In genomic region chr2:134290363-134290762, GRCh38 we compare ENCODE assay signal across 11 cellular contexts. TPM values are rescaled to one million over a fixed set of nuclear protein-coding genes. Genes with fewer than 3 reads are reported as not detected.
DNase-seq lines count a peak whose midpoint lies in the region; ATAC-seq and TF ChIP-seq lines count a peak whose summit lies in the region.
"Had no signal": no experiment of that assay in that cellular context is flagged by ENCODE, and none has a peak within 500 bp of the region (broad histone marks: within the 10 kb centered on the region; RNA-seq: fewer than 3 reads in every experiment).

No MANE protein-coding gene starts in this region.

- CTCF ChIA-PET in CD8-positive, alpha-beta memory T cell (lab: Charles Lee) = interaction anchor here (1.0 to 1.7 kb wide), 2 partner anchors 9 to 78 kb away, joined by 3 to 4 read pairs; no protein-coding TSS in a partner anchor
- CTCF ChIA-PET in activated B cell treated with CpG ODN at 0.5 μM for 24 hours (lab: Charles Lee) = interaction anchor here (1.0 to 2.7 kb wide), 6 partner anchors 40 to 172 kb away, joined by 3 to 10 read pairs (median 4); no protein-coding TSS in a partner anchor
- CTCF ChIA-PET in PC-3 (lab: Charles Lee) = no interaction called here

- no peaks in the 10 kb centered on the region for H3F3A ChIP-seq in PC-3 (ENCODE audit: low read length, unreplicated experiment)

- no peak overlapping the region for H3K27ac Mint-ChIP-seq in CD8-positive, alpha-beta memory T cell
- H3K27ac Mint-ChIP-seq in activated B cell treated with CpG ODN at 0.5 μM for 24 hours = no peak overlapping the region

- no peak overlapping the region for H3K4me2 ChIP-seq in mesenchymal stem cell (ENCODE audit: low read length, poor library complexity, severe bottlenecking)
- H3K4me2 ChIP-seq in PC-3 (ENCODE audit: low read length) = no peak overlapping the region

- no peak overlapping the region for H3K4me3 Mint-ChIP-seq in CD8-positive, alpha-beta memory T cell
- H3K4me3 Mint-ChIP-seq in activated B cell treated with CpG ODN at 0.5 μM for 24 hours = no peak overlapping the region

- peak overlapping the region in 1 of 2 experiments; percentile 64 for H3K18ac ChIP-seq in mesenchymal stem cell (ENCODE audit: low read depth in 1 of 2, low read length in 2 of 2)

- ATAC-seq in GM19043 (IDR thresholded peaks at IDR 0.05; ENCODE audit: low read depth, unreplicated experiment) = peak; percentile 52
- peak; percentile 44 for ATAC-seq in HG03066 (IDR thresholded peaks at IDR 0.05; ENCODE audit: low read depth, unreplicated experiment)
- ATAC-seq in activated B cell treated with CpG ODN at 0.5 μM for 24 hours (ENCODE audit: low read depth) = peak; percentile 49
- no peak for ATAC-seq in Right ventricle myocardium superior (ENCODE audit: poor library complexity)
- no peak for ATAC-seq in PC-3

- intact Hi-C loops in activated B cell treated with CpG ODN at 0.5 μM for 24 hours (cut with micrococcal nuclease) (loop anchor here (1.0 to 2.0 kb wide), 3 partner anchors 15 to 40 kb away; no protein-coding TSS in a partner anchor), Right ventricle myocardium superior (cut with DNase I) (no loop called here), PC-3 (cut with micrococcal nuclease) (no loop called here)

- peaks cover 0 to 10% (median 10%) of the 10 kb centered on the region in 3 donors for H3K36me3 Mint-ChIP-seq in CD8-positive, alpha-beta memory T cell
- peaks cover 11% of the 10 kb centered on the region for H3K36me3 Mint-ChIP-seq in activated B cell treated with CpG ODN at 0.5 μM for 24 hours (ENCODE audit: low read depth)

- H3K79me2 ChIP-seq in PC-3 (ENCODE audit: low read length) = 0 out of 2 replicates have a peak, but pooled peaks cover 2% of the 10 kb centered on the region

- H3K9me3 ChIP-seq in CD8-positive, alpha-beta memory T cell (ENCODE audit: low read length) = no peaks in the 10 kb centered on the region
- H3K9me3 ChIP-seq in mesenchymal stem cell (ENCODE audit: control insufficient read depth, low read length) = no peaks in the 10 kb centered on the region
- no peaks in the 10 kb centered on the region for H3K9me3 ChIP-seq in PC-3 (ENCODE audit: low read length)

- peak overlapping the region; percentile 23 for H3K4me3 ChIP-seq in CD8-positive, alpha-beta memory T cell (ENCODE audit: low read length)
- no peak overlapping the region for H3K4me3 ChIP-seq in mesenchymal stem cell (ENCODE audit: insufficient read depth in 1 of 2, low read depth in 1 of 2, low read length in 2 of 2)
- H3K4me3 ChIP-seq in PC-3 (ENCODE audit: low read length) = no peak overlapping the region
- H3K4me3 ChIP-seq: cardiac muscle cell had no signal

- H2BK12ac ChIP-seq in mesenchymal stem cell (ENCODE audit: low read length in 2 of 2) = peak overlapping the region in 1 of 2 experiments; percentile 34

- no TSS peak for BruUV-seq in PC-3 (replicated peaks; lab: Mats Ljungman, UMichigan)

- POLR2A ChIA-PET in CD8-positive, alpha-beta memory T cell (lab: Charles Lee) = interaction anchor here (1.1 kb wide), 1 partner anchor 19 kb away, joined by 3 read pairs; no protein-coding TSS in a partner anchor
- POLR2A ChIA-PET in activated B cell treated with CpG ODN at 0.5 μM for 24 hours (lab: Charles Lee) = interaction anchor here (0.6 to 2.8 kb wide), 8 partner anchors 9 to 57 kb away, joined by 5 to 11 read pairs (median 7); partner anchors contain the start of gene MGAT5
- POLR2A ChIA-PET in PC-3 (lab: Charles Lee; ENCODE audit: unreplicated experiment) = no interaction called here

- H2BK120ac ChIP-seq in mesenchymal stem cell (ENCODE audit: low read depth, low read length) = no peak overlapping the region

- peak in 1 of 5 donors; percentile 2 for DNase-seq in CD8-positive, alpha-beta memory T cell
- DNase-seq in activated B cell treated with CpG ODN at 0.5 μM for 24 hours = no peak
- no peak for DNase-seq in Right ventricle myocardium superior
- DNase-seq in T-helper 9 cell = no peak
- DNase-seq in mesenchymal stem cell = no peak
- no peak for DNase-seq in PC-3
- DNase-seq: NCI-H510A had no signal

- H2AK5ac ChIP-seq in mesenchymal stem cell (ENCODE audit: low read length, severe bottlenecking) = no peak overlapping the region

- no peak overlapping the region for H2BK5ac ChIP-seq in mesenchymal stem cell (ENCODE audit: low read depth, low read length, poor library complexity, severe bottlenecking)

- no peaks in the 10 kb centered on the region for H3K9me3 Mint-ChIP-seq in CD8-positive, alpha-beta memory T cell
- H3K9me3 Mint-ChIP-seq in activated B cell treated with CpG ODN at 0.5 μM for 24 hours = no peaks in the 10 kb centered on the region

- H3K27ac ChIP-seq in CD8-positive, alpha-beta memory T cell (ENCODE audit: low read depth, low read length) = no peak overlapping the region
- H3K27ac ChIP-seq in mesenchymal stem cell (ENCODE audit: low read length, poor library complexity, severe bottlenecking) = no peak overlapping the region
- H3K27ac ChIP-seq in PC-3 (ENCODE audit: low read length) = no peak overlapping the region
- H3K27ac ChIP-seq: cardiac muscle cell, VCaP had no signal

- peaks cover 16 to 41% (median 27%) of the 10 kb centered on the region in 3 donors for H3K4me1 Mint-ChIP-seq in CD8-positive, alpha-beta memory T cell
- no peaks in the 10 kb centered on the region for H3K4me1 Mint-ChIP-seq in activated B cell treated with CpG ODN at 0.5 μM for 24 hours

- no peak overlapping the region for H3K23ac ChIP-seq in mesenchymal stem cell (ENCODE audit: low read length in 2 of 2)

- H2AFZ ChIP-seq in mesenchymal stem cell (ENCODE audit: low read depth, low read length) (no peak overlapping the region), PC-3 (ENCODE audit: low read length) (no peak overlapping the region)

- H3K9me2 ChIP-seq in PC-3 (replicated peaks; ENCODE audit: low read length) = no peaks in the 10 kb centered on the region

- no peaks in the 10 kb centered on the region for H3K27me3 Mint-ChIP-seq in CD8-positive, alpha-beta memory T cell
- H3K27me3 Mint-ChIP-seq in activated B cell treated with CpG ODN at 0.5 μM for 24 hours = no peaks in the 10 kb centered on the region

- H3K4ac ChIP-seq in mesenchymal stem cell (ENCODE audit: low read depth in 1 of 2, low read length in 2 of 2) = no peak overlapping the region

- H3K79me1 ChIP-seq in mesenchymal stem cell (replicated peaks; ENCODE audit: low read length, poor library complexity, severe bottlenecking) = peaks cover 23% of the 10 kb centered on the region

- H3K27me3 ChIP-seq in CD8-positive, alpha-beta memory T cell (ENCODE audit: insufficient read depth, low read length, poor library complexity, severe bottlenecking) = no peaks in the 10 kb centered on the region
- no peaks in the 10 kb centered on the region for H3K27me3 ChIP-seq in mesenchymal stem cell (ENCODE audit: control insufficient read depth in 1 of 2, insufficient read depth in 1 of 2, low read length in 2 of 2)
- no peaks in the 10 kb centered on the region for H3K27me3 ChIP-seq in PC-3 (ENCODE audit: low read length)
- H3K27me3 ChIP-seq: cardiac muscle cell had no signal

- H3K36me3 ChIP-seq in CD8-positive, alpha-beta memory T cell (ENCODE audit: insufficient read depth, low read length) = no peaks in the 10 kb centered on the region
- no peaks in the 10 kb centered on the region for H3K36me3 ChIP-seq in mesenchymal stem cell (ENCODE audit: control insufficient read depth in 1 of 2, insufficient read depth in 2 of 2, low read depth in 1 of 2, low read length in 2 of 2)
- no peaks in the 10 kb centered on the region for H3K36me3 ChIP-seq in PC-3 (ENCODE audit: low read depth, low read length)
- H3K36me3 ChIP-seq: cardiac muscle cell had no signal

- H3K14ac ChIP-seq in mesenchymal stem cell (ENCODE audit: low read length in 2 of 2) = no peak overlapping the region

- TF ChIP-seq CTCF in activated B cell treated with CpG ODN at 0.5 μM for 24 hours (IDR thresholded peaks at IDR 0.05) (no peak), PC-3 (conservative IDR thresholded peaks at IDR 0.05; ENCODE audit: low read depth, low read length) (no peak)

- no peak overlapping the region for H3K9ac ChIP-seq in mesenchymal stem cell (ENCODE audit: low read length)
- H3K9ac ChIP-seq in PC-3 (ENCODE audit: low read length) = no peak overlapping the region

- no peak overlapping the region for H4K91ac ChIP-seq in mesenchymal stem cell (ENCODE audit: low read length)

- H2BK15ac ChIP-seq in mesenchymal stem cell (ENCODE audit: low read depth, poor library complexity, severe bottlenecking) = no peak overlapping the region

- H4K8ac ChIP-seq in mesenchymal stem cell (ENCODE audit: low read length) = no peak overlapping the region

- no peaks in the 10 kb centered on the region for H4K20me1 ChIP-seq in PC-3 (ENCODE audit: low read length)

- peaks cover 80% of the 10 kb centered on the region for H3K4me1 ChIP-seq in CD8-positive, alpha-beta memory T cell (ENCODE audit: insufficient read depth, low read length)
- H3K4me1 ChIP-seq in mesenchymal stem cell (ENCODE audit: control insufficient read depth, insufficient read depth, low read depth, low read length) = no peaks in the 10 kb centered on the region
- H3K4me1 ChIP-seq in PC-3 (ENCODE audit: insufficient read depth, low read length) = no peaks in the 10 kb centered on the region

RNA-seq across cellular contexts. Expression of gene MGAT5, which starts 36.5 kb away (rescaled TPM):
- 10 to 100 TPM; 40.9 to 42.4 TPM for total RNA-seq in CD8-positive, alpha-beta memory T cell
- 6.4 TPM for polyA plus RNA-seq in CD8-positive, alpha-beta memory T cell
- 66.7 and 69.0 TPM in 2 replicates for total RNA-seq in activated B cell treated with CpG ODN at 0.5 μM for 24 hours
- total RNA-seq in Right ventricle myocardium superior = 82.8 TPM
- polyA plus RNA-seq in mesenchymal stem cell (2013, experiment 1 of 2) = 75.8 TPM
- polyA plus RNA-seq in mesenchymal stem cell (2013, experiment 2 of 2) = 73.2 TPM
- 32.7 and 33.8 TPM in 2 replicates for total RNA-seq in PC-3 (2014; rRNA removed)

Comparison
In these comparisons a context has a peak if more than half of its experiments do, and no peak if none do; other contexts are left out.
1. ATAC-seq: peak in GM19043 (single experiment), HG03066 (single experiment) and activated B cell treated with CpG ODN at 0.5 μM for 24 hours (single experiment); none in Right ventricle myocardium superior (single experiment) and PC-3 (single experiment).